8 cellular contexts compared by ENCODE assay signal in the genomic region with DNA sequence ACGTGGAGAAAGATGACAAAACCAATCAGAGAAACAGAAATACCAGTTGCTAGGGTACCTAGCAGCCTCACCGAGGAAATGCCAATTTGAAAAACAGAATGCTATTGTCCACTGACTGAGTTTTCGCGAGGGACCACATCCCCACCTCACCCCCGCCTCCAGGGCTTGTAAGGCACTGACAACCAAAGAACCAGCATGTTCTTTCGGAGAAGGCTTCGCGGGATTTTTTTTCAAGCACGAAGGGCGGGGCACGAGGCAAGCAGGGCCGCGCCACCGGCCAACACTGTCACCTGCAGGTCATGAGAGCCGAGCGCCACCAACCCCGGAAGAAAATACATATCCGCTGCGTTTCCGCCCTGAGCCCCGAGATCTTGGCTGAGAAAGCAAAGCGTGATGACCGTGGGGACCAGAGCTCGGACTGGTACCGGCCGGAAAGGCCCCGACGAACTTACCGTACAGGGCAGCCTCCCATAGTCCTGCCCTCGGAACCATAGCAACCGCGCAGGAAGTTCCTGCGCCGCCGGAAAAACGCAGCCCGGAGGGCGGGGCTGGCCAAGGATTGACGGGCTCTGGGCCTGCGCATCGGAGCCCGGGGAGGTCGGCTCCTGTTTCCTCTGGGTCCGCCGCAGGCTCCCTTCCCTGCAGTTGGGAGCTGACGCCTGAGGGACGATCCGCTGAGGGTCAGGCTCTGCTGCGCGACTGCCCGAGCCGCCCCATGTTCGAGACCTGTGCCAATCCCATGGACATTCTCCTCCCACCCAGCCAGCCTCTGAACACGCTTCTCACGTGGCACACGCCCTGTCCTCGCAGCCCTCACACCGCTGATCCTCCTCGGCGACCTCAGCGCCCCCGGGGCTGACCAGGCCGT. TPM values are rescaled to one million over a fixed set of nuclear protein-coding genes. Genes with fewer than 3 reads are reported as not detected.
A peak's percentile ranks its signal among the peaks of the same experiment; 100 is the strongest.
DNase-seq lines count a peak whose midpoint lies in the region; ATAC-seq, FAIRE-seq and TF ChIP-seq lines count a peak whose summit lies in the region.

No MANE protein-coding gene starts in this region.

- H3K27me3 Mint-ChIP-seq in endodermal cell (ENCODE audit: insufficient read depth): no peaks in the 10 kb centered on the region

- H3K4me1 ChIP-seq in endodermal cell (ENCODE audit: control insufficient read depth, insufficient read depth, low read length): no peaks in the 10 kb centered on the region

- H3K9me3 Mint-ChIP-seq in endodermal cell: peaks cover 54% of the 10 kb centered on the region

- H3K9ac ChIP-seq in endodermal cell (ENCODE audit: extremely low read depth, low read length, poor library complexity, severe bottlenecking): peak overlapping the region; percentile 56

- peaks cover 6% of the 10 kb centered on the region for H3K36me3 ChIP-seq in endodermal cell (ENCODE audit: control insufficient read depth, insufficient read depth, low read length)

- peaks cover 10% of the 10 kb centered on the region for H3K36me3 Mint-ChIP-seq in endodermal cell (ENCODE audit: low read depth)

- peak overlapping the region; percentile 79 for H3K4me3 Mint-ChIP-seq in endodermal cell

- DNase-seq in D721Med (ENCODE audit: insufficient read length, low spot score) (peak; percentile 18), HUDEP-2 (lab: John Stamatoyannopoulos, UW; ENCODE audit: unreplicated experiment in 76 of 76) (peak in 75 of 76 experiments; percentile 16 to 93 (median 83)), NOMO-1 treated with DMSO at 0.1 percent for 48 hours (lab: John Stamatoyannopoulos, UW; ENCODE audit: unreplicated experiment) (peak; percentile 80), endodermal cell (peak; percentile 93), mesenteric fat pad (ENCODE audit: low spot score) (peak; percentile 95)
- DNase-seq in activated CD8-positive, alpha-beta memory T cell treated with anti-CD3 and anti-CD28 coated beads, Interleukin-2, amount 50 U/mL, for 1 hour (ENCODE audit: extremely low read depth): peak; percentile 78
- DNase-seq in stimulated activated CD8-positive, alpha-beta memory T cell treated with anti-CD3 and anti-CD28 coated beads, Interleukin-15, amount 100 ng/mL, for 1 hour (ENCODE audit: low read depth): peak; percentile 81

- 0% methylated on average over 12 to 63 of the region's 63 CpGs for WGBS in endodermal cell (ENCODE audit: insufficient coverage in 1 of 2, insufficient read length in 1 of 2), 2 experiments

- no peak for FAIRE-seq in D721Med (lab: Jason Lieb, UNC)

- peak overlapping the region; percentile 85 for H3K27ac ChIP-seq in endodermal cell (ENCODE audit: low read depth, low read length)

- no peaks in the 10 kb centered on the region for H3K9me3 ChIP-seq in endodermal cell (ENCODE audit: control insufficient read depth, low read length)

- peak overlapping the region; percentile 97 for H3K27ac Mint-ChIP-seq in endodermal cell

- H3K27me3 ChIP-seq in endodermal cell (ENCODE audit: control insufficient read depth, insufficient read depth, low read length, poor library complexity, severe bottlenecking): no peaks in the 10 kb centered on the region

- ATAC-seq in GM21390 (IDR thresholded peaks at IDR 0.05; ENCODE audit: unreplicated experiment): peak; percentile 95

- peak; percentile 18 for TF ChIP-seq CTCF in D721Med (IDR thresholded peaks at IDR 0.05; ENCODE audit: insufficient read depth, missing control alignments)
- peak; percentile 80 for TF ChIP-seq CTCF in endodermal cell (conservative IDR thresholded peaks at IDR 0.05)

- H3K4me3 ChIP-seq in endodermal cell (ENCODE audit: low read length): peak overlapping the region; percentile 92

- peaks cover 7% of the 10 kb centered on the region for H3K4me1 Mint-ChIP-seq in endodermal cell

RNA-seq across cellular contexts. Expression of gene PAGE5, which starts 59.2 kb away (rescaled TPM):
- total RNA-seq in endodermal cell: not detected
- not detected for polyA plus RNA-seq in endodermal cell (2013, experiment 1 of 2)
- not detected for polyA plus RNA-seq in endodermal cell (2013, experiment 2 of 2)
- total RNA-seq in mesenteric fat pad: not detected

Comparison
In these comparisons a context has a peak if more than half of its experiments do, and no peak if none do; other contexts are left out.
1. Peak in every context shown above with its lines: DNase-seq, ATAC-seq, H3K4me3 ChIP-seq and H3K27ac ChIP-seq.
2. DNase-seq: peak in every context shown above with its lines; median percentile 95 in mesenteric fat pad; 93 in endodermal cell; 83 in HUDEP-2; 81 in stimulated activated CD8-positive, alpha-beta memory T cell treated with anti-CD3 and anti-CD28 coated beads, Interleukin-15, amount 100 ng/mL, for 1 hour; 80 in NOMO-1 treated with DMSO at 0.1 percent for 48 hours; 78 in activated CD8-positive, alpha-beta memory T cell treated with anti-CD3 and anti-CD28 coated beads, Interleukin-2, amount 50 U/mL, for 1 hour; 18 in D721Med.